Comparison of ENCODE assay signal across 9 cellular contexts in the genomic region with DNA sequence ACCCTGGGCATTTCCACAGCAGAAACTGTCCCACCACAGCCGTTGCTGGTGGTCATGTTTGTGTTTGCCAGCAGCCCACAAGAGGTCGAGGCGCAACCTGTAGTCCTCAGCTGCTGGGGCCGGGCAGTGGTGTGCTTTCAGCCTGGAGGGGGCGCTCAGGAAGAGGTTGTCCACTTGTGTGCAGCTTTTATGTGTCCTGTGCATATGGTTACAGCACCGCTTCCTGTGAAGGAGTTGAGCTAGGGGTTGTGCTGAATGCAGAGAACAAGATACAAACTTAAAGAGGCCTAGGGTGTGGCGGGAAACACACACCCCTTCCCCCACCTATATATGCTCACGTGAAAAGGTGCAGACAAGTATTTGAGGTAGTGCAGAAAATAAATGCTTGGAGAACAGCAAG. TPM values are rescaled to one million over a fixed set of nuclear protein-coding genes. Genes with fewer than 3 reads are reported as not detected.
DNase-seq lines count a peak whose midpoint lies in the region; ATAC-seq and TF ChIP-seq lines count a peak whose summit lies in the region.
"Had no signal": no experiment of that assay in that cellular context is flagged by ENCODE, and none has a peak within 500 bp of the region (broad histone marks: within the 10 kb centered on the region; RNA-seq: fewer than 3 reads in every experiment).

No MANE protein-coding gene starts in this region.

- no peak for TF ChIP-seq CTCF in IMR-90 (conservative IDR thresholded peaks at IDR 0.05; ENCODE audit: low read depth, low read length)

- H4K20me1 ChIP-seq in IMR-90 (ENCODE audit: insufficient read depth, low read length): peaks cover 91% of the 10 kb centered on the region

- CTCF ChIA-PET in IMR-90 (lab: Yijun Ruan, JAX): interaction anchor here (0.6 kb wide), 1 partner anchor 108 kb away, joined by 4 read pairs; no protein-coding TSS in a partner anchor

- H2BK20ac ChIP-seq in IMR-90 (ENCODE audit: low read depth, low read length): no peak overlapping the region

- no peaks in the 10 kb centered on the region for H3K9me3 ChIP-seq in IMR-90 (ENCODE audit: control insufficient read depth, insufficient read depth, low read length)

- H3K23ac ChIP-seq in IMR-90 (ENCODE audit: low read depth, low read length): no peak overlapping the region

- in situ Hi-C loops in IMR-90 (cut with MboI; ENCODE audit: low sequenced_read_pairs): no loop called here

- H3K27ac ChIP-seq in IMR-90 (ENCODE audit: insufficient read depth, low read length): no peak overlapping the region
- H3K27ac ChIP-seq: epithelial cell of prostate had no signal

- no peak for TF ChIP-seq RAD21 in IMR-90 (IDR thresholded peaks at IDR 0.05; ENCODE audit: low read length)

- no peak overlapping the region for H4K91ac ChIP-seq in IMR-90 (ENCODE audit: insufficient read depth, low read depth, low read length)

- no peak overlapping the region for H2BK5ac ChIP-seq in IMR-90 (ENCODE audit: low read depth, low read length, poor library complexity, severe bottlenecking)

- no TSS peak for BruUV-seq in IMR-90 (replicated peaks; lab: Mats Ljungman, UMichigan)

- H3K4ac ChIP-seq in IMR-90 (ENCODE audit: low read depth, low read length): peak overlapping the region; percentile 49; the same call in 1 of the 2 replicates

- no peak overlapping the region for H4K8ac ChIP-seq in IMR-90 (ENCODE audit: low read depth in 2 of 2, low read length in 2 of 2)

- intact Hi-C loops in IMR-90 (cut with micrococcal nuclease): no loop called here

- ATAC-seq in IMR-90 (ENCODE audit: low read depth) (no peak), GM18870 (IDR thresholded peaks at IDR 0.05; ENCODE audit: unreplicated experiment) (no peak), HG02610 (IDR thresholded peaks at IDR 0.05; ENCODE audit: unreplicated experiment) (no peak)

- no peak overlapping the region for H3K56ac ChIP-seq in IMR-90 (ENCODE audit: extremely low read depth, insufficient read depth, low read length)

- dilution Hi-C loops in IMR-90 (cut with HindIII; ENCODE audit: low sequenced_read_pairs, unreplicated experiment): no loop called here

- no peaks in the 10 kb centered on the region for H3K27me3 ChIP-seq in IMR-90 (ENCODE audit: control insufficient read depth, insufficient read depth, low read length)

- 0 out of 2 replicates have a peak, but pooled peaks cover 7% of the 10 kb centered on the region for H3K36me3 ChIP-seq in IMR-90 (ENCODE audit: control insufficient read depth, insufficient read depth, low read length)

- H3K4me3 ChIP-seq in IMR-90 (ENCODE audit: insufficient read depth, low read depth, low read length): no peak overlapping the region

- H3K9me1 ChIP-seq in IMR-90 (ENCODE audit: insufficient read depth, low read length): peaks cover 54% of the 10 kb centered on the region

- H3K18ac ChIP-seq in IMR-90 (ENCODE audit: low read depth, low read length): no peak overlapping the region

- no peak for DNase-seq in IMR-90
- DNase-seq in activated CD4-positive, alpha-beta T cell treated with anti-CD3 and anti-CD28 coated beads for 4 hours: peak; percentile 35 to 44
- DNase-seq in effector CD8-positive, alpha-beta T cell (lab: John Stamatoyannopoulos, UW): peak; percentile 28
- peak; percentile 23 to 84 (median 67) for DNase-seq in stimulated activated naive CD4-positive, alpha-beta T cell (lab: John Stamatoyannopoulos, UW)
- DNase-seq in SW 1271 (lab: John Stamatoyannopoulos, UW): no peak
- no peak for DNase-seq in amygdala (lab: John Stamatoyannopoulos, UW)

- no peak overlapping the region for H3K4me2 ChIP-seq in IMR-90 (ENCODE audit: low read depth, low read length)

- H4K5ac ChIP-seq in IMR-90 (ENCODE audit: low read depth, low read length): no peak overlapping the region

- H3K79me1 ChIP-seq in IMR-90 (ENCODE audit: low read depth in 1 of 2, low read length in 2 of 2): peaks cover 44 to 94% of the 10 kb centered on the region in 2 experiments

- H2BK15ac ChIP-seq in IMR-90 (ENCODE audit: low read depth, low read length): no peak overlapping the region

- H2AK9ac ChIP-seq in IMR-90 (replicated peaks; ENCODE audit: low read depth, low read length, poor library complexity): no peak overlapping the region

- H3K9ac ChIP-seq in IMR-90 (ENCODE audit: low read depth, low read length): no peak overlapping the region

- H2AFZ ChIP-seq in IMR-90 (replicated peaks; ENCODE audit: low read length, poor library complexity): no peak overlapping the region

- peaks cover 20% of the 10 kb centered on the region for H3K4me1 ChIP-seq in IMR-90 (ENCODE audit: control insufficient read depth, insufficient read depth, low read length)

- peak overlapping the region; percentile 33; the same call in 1 of the 2 replicates for H2AK5ac ChIP-seq in IMR-90 (ENCODE audit: low read depth, low read length)

- 77% methylated on average over 4 of the region's 8 CpGs; no CpG with 5 or more reads in 1 of the 2 experiments for WGBS in IMR-90 (ENCODE audit: extremely low coverage in 2 of 2, insufficient read length in 1 of 2), 2 experiments

- no peak for TF ChIP-seq POLR2A in IMR-90 (IDR thresholded peaks at IDR 0.05; ENCODE audit: low read depth, low read length)

- no peak overlapping the region for H2BK120ac ChIP-seq in IMR-90 (ENCODE audit: low read depth, low read length)

- POLR2A ChIA-PET in IMR-90 (lab: Charles Lee; ENCODE audit: unreplicated experiment): no interaction called here

- H3K14ac ChIP-seq in IMR-90 (replicated peaks; ENCODE audit: low read depth, low read length): no peak overlapping the region

TF ChIP-seq in IMR-90, 13 proteins besides CTCF, POLR2A, EP300 and RAD21:
- no peak for TF ChIP-seq MAFK (IDR thresholded peaks at IDR 0.05; ENCODE audit: low read depth, low read length)
- no peak for TF ChIP-seq FOS (IDR thresholded peaks at IDR 0.05; ENCODE audit: low read depth, low read length)
- TF ChIP-seq CEBPB (IDR thresholded peaks at IDR 0.05; ENCODE audit: low read depth, low read length): no peak
- TF ChIP-seq MXI1 (IDR thresholded peaks at IDR 0.05; ENCODE audit: borderline replicate concordance, low read depth, low read length): no peak
- TF ChIP-seq, protein P1, sequence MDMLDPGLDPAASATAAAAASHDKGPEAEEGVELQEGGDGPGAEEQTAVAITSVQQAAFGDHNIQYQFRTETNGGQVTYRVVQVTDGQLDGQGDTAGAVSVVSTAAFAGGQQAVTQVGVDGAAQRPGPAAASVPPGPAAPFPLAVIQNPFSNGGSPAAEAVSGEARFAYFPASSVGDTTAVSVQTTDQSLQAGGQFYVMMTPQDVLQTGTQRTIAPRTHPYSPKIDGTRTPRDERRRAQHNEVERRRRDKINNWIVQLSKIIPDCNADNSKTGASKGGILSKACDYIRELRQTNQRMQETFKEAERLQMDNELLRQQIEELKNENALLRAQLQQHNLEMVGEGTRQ (IDR thresholded peaks at IDR 0.05; ENCODE audit: low read depth, low read length): no peak
- no peak for TF ChIP-seq CHD1 (IDR thresholded peaks at IDR 0.05; ENCODE audit: low read depth, low read length)
- TF ChIP-seq, protein P2, sequence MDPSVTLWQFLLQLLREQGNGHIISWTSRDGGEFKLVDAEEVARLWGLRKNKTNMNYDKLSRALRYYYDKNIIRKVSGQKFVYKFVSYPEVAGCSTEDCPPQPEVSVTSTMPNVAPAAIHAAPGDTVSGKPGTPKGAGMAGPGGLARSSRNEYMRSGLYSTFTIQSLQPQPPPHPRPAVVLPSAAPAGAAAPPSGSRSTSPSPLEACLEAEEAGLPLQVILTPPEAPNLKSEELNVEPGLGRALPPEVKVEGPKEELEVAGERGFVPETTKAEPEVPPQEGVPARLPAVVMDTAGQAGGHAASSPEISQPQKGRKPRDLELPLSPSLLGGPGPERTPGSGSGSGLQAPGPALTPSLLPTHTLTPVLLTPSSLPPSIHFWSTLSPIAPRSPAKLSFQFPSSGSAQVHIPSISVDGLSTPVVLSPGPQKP (IDR thresholded peaks at IDR 0.05; ENCODE audit: borderline replicate concordance, low read depth, low read length): no peak
- no peak for TF ChIP-seq RCOR1 (IDR thresholded peaks at IDR 0.05; ENCODE audit: insufficient replicate concordance, low read length)
- TF ChIP-seq MAZ (IDR thresholded peaks at IDR 0.05; ENCODE audit: borderline replicate concordance, low read depth, low read length): no peak
- no peak for TF ChIP-seq SMC3 (IDR thresholded peaks at IDR 0.05; ENCODE audit: low read depth, low read length)
- TF ChIP-seq RFX5 (IDR thresholded peaks at IDR 0.05; ENCODE audit: low read depth, low read length): no peak
- TF ChIP-seq NFE2L2 (IDR thresholded peaks at IDR 0.05; ENCODE audit: low read depth, low read length): no peak
- TF ChIP-seq BHLHE40 (IDR thresholded peaks at IDR 0.05; ENCODE audit: low read depth, low read length): no peak

RNA-seq across cellular contexts. Expression of a gene that starts 29.5 kb away (rescaled TPM):
- 26.9 and 34.1 TPM in 2 replicates for total RNA-seq in IMR-90 (2012; rRNA removed)
- 45.5 and 51.3 TPM in 2 replicates for polyA plus RNA-seq in IMR-90 (2012; rRNA removed)
- 35.6 and 39.8 TPM in 2 replicates for polyA plus RNA-seq in IMR-90 (2012; cell fraction: cytosol; rRNA removed)
- 86.2 and 130 TPM in 2 replicates for polyA plus RNA-seq in IMR-90 (2012; cell fraction: nucleus; rRNA removed; ENCODE audit: low replicate concordance)

Comparison
In these comparisons a context has a peak if more than half of its experiments do, and no peak if none do; other contexts are left out.
1. DNase-seq: peak in activated CD4-positive, alpha-beta T cell treated with anti-CD3 and anti-CD28 coated beads for 4 hours (2 of 2), effector CD8-positive, alpha-beta T cell (single experiment) and stimulated activated naive CD4-positive, alpha-beta T cell (6 of 6); none in IMR-90 (single experiment), SW 1271 (0 of 2) and amygdala (0 of 56).